17 cellular contexts compared by ENCODE assay signal in the genomic region with DNA sequence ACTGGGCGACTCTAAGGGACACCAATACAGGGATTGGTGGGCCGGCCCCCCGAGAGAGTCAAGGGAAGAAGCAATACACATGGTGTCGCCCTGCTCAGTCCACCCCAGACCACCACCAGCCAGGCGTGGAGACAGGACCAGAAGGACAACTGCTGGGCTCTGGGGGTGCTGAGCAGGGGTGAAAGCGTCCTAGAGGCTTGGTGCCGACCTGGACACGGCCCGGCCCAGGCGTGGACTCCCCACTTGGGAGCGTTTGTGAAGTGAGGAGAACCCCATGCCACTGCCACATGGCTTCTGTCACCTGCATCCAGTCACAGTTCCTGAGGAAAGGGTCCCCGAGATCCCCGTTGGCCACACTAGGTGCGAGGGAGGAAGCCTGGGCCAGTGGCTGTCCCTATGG.
"Had no signal": no experiment of that assay in that cellular context is flagged by ENCODE, and none has a peak within 500 bp of the region (broad histone marks: within the 10 kb centered on the region; RNA-seq: fewer than 3 reads in every experiment).

No MANE protein-coding gene starts in this region.

- DNase-seq: activated CD4-positive, CD25-positive, alpha-beta regulatory T cell treated with anti-CD3 and anti-CD28 coated beads, Interleukin-2, amount 50 U/mL, for 72 hours; activated gamma-delta T cell; activated T-cell treated with anti-CD3 and anti-CD28 coated beads, Interleukin-2, amount 50 U/mL, for 72 hours; cerebellar nuclear complex; effector CD4-positive, alpha-beta T cell; head of caudate nucleus; mucosa of descending colon; naive thymus-derived CD4-positive, alpha-beta T cell; nucleus accumbens; sigmoid colon; stimulated activated CD4-positive, alpha-beta T cell treated with anti-CD3 and anti-CD28 coated beads, Interleukin-4, amount 100 ng/mL, for 4 hours; stimulated activated naive CD4-positive, alpha-beta T cell treated with Interleukin-2 at 50 U/mL for 16 hours had no signal

- H3K4me3 ChIP-seq: left lung, mucosa of descending colon, SJSA1, thyroid gland had no signal

- H3K4me1 ChIP-seq: SJSA1 had no signal

- H3K27ac Mint-ChIP-seq: T-helper 1 cell treated with Interleukin-12 subunit alpha and Interleukin-12 subunit beta and Interleukin-4 antibody, amounts not matched to agents 30 μg/mL and 1 μg/mL, for 36 hours had no signal

- H3K36me3 Mint-ChIP-seq: naive thymus-derived CD4-positive, alpha-beta T cell had no signal

- ATAC-seq: gastrocnemius medialis; naive thymus-derived CD4-positive, alpha-beta T cell had no signal

- H3K9me3 Mint-ChIP-seq: activated T-cell treated with anti-CD3 and anti-CD28 coated beads, Interleukin-2, amount 50 U/mL, for 72 hours; T-helper 1 cell treated with Interleukin-12 subunit alpha and Interleukin-12 subunit beta and Interleukin-4 antibody, amounts not matched to agents 30 μg/mL and 1 μg/mL, for 36 hours had no signal

- H3K27ac ChIP-seq: gastrocnemius medialis, left lung, sigmoid colon, SJSA1, thyroid gland had no signal

- H3K9me3 ChIP-seq: gastrocnemius medialis, left lung, mucosa of descending colon, sigmoid colon, SJSA1, thyroid gland had no signal

- H3K36me3 ChIP-seq: gastrocnemius medialis, left lung, sigmoid colon, SJSA1, thyroid gland had no signal
